1 cellular context compared by ENCODE assay signal in genomic region chr16:11245222-11245737, GRCh38.
A peak's percentile ranks its signal among the peaks of the same experiment; 100 is the strongest.
TF ChIP-seq lines count a peak whose summit lies in the region.

No MANE protein-coding gene starts in this region.

TF ChIP-seq in K562, 482 proteins besides CTCF, POLR2A, EP300 and RAD21:
- TF ChIP-seq TFAM (CRISPR knock-in tag; conservative IDR thresholded peaks at IDR 0.05) (no peak), BCOR (IDR thresholded peaks at IDR 0.05) (0 out of 2 replicates have a peak, but pooled peaks have one; percentile 39)
